8 cellular contexts compared by ENCODE assay signal in genomic region chr21:23452384-23453083, GRCh38.
A peak's percentile ranks its signal among the peaks of the same experiment; 100 is the strongest.
DNase-seq lines count a peak whose midpoint lies in the region; ATAC-seq lines count a peak whose summit lies in the region.

No MANE protein-coding gene starts in this region.

- peaks cover 0 to 4% (median 0%) of the 10 kb centered on the region in 10 experiments; a peak in 1 of 20 replicates for H3K4me1 ChIP-seq in BLaER1 treated with 17β-estradiol and CSF1 and Interleukin-3, amounts not matched to agents 10 nM and 100 nM
- H3K4me1 ChIP-seq in ectodermal cell (ENCODE audit: control insufficient read depth, insufficient read depth, low read length): no peaks in the 10 kb centered on the region

- no peaks in the 10 kb centered on the region for H3K36me3 ChIP-seq in BLaER1 treated with 17β-estradiol and CSF1 and Interleukin-3, amounts not matched to agents 10 nM and 100 nM
- H3K36me3 ChIP-seq in ectodermal cell (ENCODE audit: control insufficient read depth, insufficient read depth, low read length): no peaks in the 10 kb centered on the region

- no peaks in the 10 kb centered on the region for H4K20me1 ChIP-seq in BLaER1 treated with 17β-estradiol and CSF1 and Interleukin-3, amounts not matched to agents 10 nM and 100 nM

- no peak overlapping the region; a peak in 2 of 20 replicates for H3K4me3 ChIP-seq in BLaER1 treated with 17β-estradiol and CSF1 and Interleukin-3, amounts not matched to agents 10 nM and 100 nM
- peak overlapping the region; percentile 14 for H3K4me3 ChIP-seq in ectodermal cell (ENCODE audit: insufficient read depth, low read depth, low read length)

- 36 to 39% methylated on average over 17 of the region's 19 CpGs for WGBS in ectodermal cell, 2 experiments

- peaks cover 0 to 11% (median 6%) of the 10 kb centered on the region in 11 experiments; a peak in 8 of 22 replicates for H3K9me3 ChIP-seq in BLaER1 treated with 17β-estradiol and CSF1 and Interleukin-3, amounts not matched to agents 10 nM and 100 nM (replicated peaks in 1 of 11)
- H3K9me3 ChIP-seq in ectodermal cell (ENCODE audit: control insufficient read depth, low read length): no peaks in the 10 kb centered on the region

- no peaks in the 10 kb centered on the region for H3K27me3 ChIP-seq in BLaER1 treated with 17β-estradiol and CSF1 and Interleukin-3, amounts not matched to agents 10 nM and 100 nM
- no peaks in the 10 kb centered on the region for H3K27me3 ChIP-seq in ectodermal cell (ENCODE audit: control insufficient read depth, insufficient read depth, low read length, poor library complexity, severe bottlenecking)

- DNase-seq in HT-29 (ENCODE audit: low spot score) (peak; percentile 1), NCI-H1105 treated with DMSO at 0.1 percent for 48 hours (lab: John Stamatoyannopoulos, UW) (no peak), NCI-H187 treated with DMSO at 0.1 percent for 48 hours (lab: John Stamatoyannopoulos, UW) (no peak), DMS79 treated with DMSO at 0.1 percent for 48 hours (lab: John Stamatoyannopoulos, UW) (no peak)

- peak; percentile 83 for ATAC-seq in GM19397 (IDR thresholded peaks at IDR 0.05; ENCODE audit: unreplicated experiment)
- ATAC-seq in GM19455 (IDR thresholded peaks at IDR 0.05; ENCODE audit: unreplicated experiment): no peak

- no peak overlapping the region for H3K27ac ChIP-seq in BLaER1 treated with 17β-estradiol and CSF1 and Interleukin-3, amounts not matched to agents 10 nM and 100 nM
- H3K27ac ChIP-seq in ectodermal cell (ENCODE audit: insufficient read depth, low read depth, low read length, poor library complexity, severe bottlenecking): no peak overlapping the region

- no peak overlapping the region for H3K9ac ChIP-seq in BLaER1 treated with 17β-estradiol and CSF1 and Interleukin-3, amounts not matched to agents 10 nM and 100 nM

- peak overlapping the region in 6 of 11 experiments; percentile 29 to 60 (median 41); a peak in 8 of 22 replicates for H3K4me2 ChIP-seq in BLaER1 treated with 17β-estradiol and CSF1 and Interleukin-3, amounts not matched to agents 10 nM and 100 nM
